26 cellular contexts compared by ENCODE assay signal in genomic region chr9:37243588-37244345, GRCh38.
A peak's percentile ranks its signal among the peaks of the same experiment; 100 is the strongest.
DNase-seq lines count a peak whose midpoint lies in the region; ATAC-seq, FAIRE-seq and TF ChIP-seq lines count a peak whose summit lies in the region.
"Had no signal": no experiment of that assay in that cellular context is flagged by ENCODE, and none has a peak within 500 bp of the region (broad histone marks: within the 10 kb centered on the region; RNA-seq: fewer than 3 reads in every experiment).

No MANE protein-coding gene starts in this region.

- H3K36me3 ChIP-seq in A673 (ENCODE audit: insufficient read depth, low read length, poor library complexity, severe bottlenecking) (no peaks in the 10 kb centered on the region), kidney (ENCODE audit: control insufficient read depth in 1 of 2, insufficient read depth in 2 of 2, low read length in 2 of 2) (no peaks in the 10 kb centered on the region), tibial nerve (no peaks in the 10 kb centered on the region)
- H3K36me3 ChIP-seq: cardiac muscle cell, sigmoid colon had no signal

- H3K4me3 ChIP-seq in A673 (ENCODE audit: low read depth, low read length, poor library complexity, severe bottlenecking) = no peak overlapping the region
- H3K4me3 ChIP-seq in kidney (ENCODE audit: low read length in 2 of 2) = peak overlapping the region; percentile 3 to 32
- H3K4me3 ChIP-seq in tibial nerve = no peak overlapping the region
- H3K4me3 ChIP-seq: cardiac muscle cell, GM23248, sigmoid colon had no signal

- TF ChIP-seq POLR2A in GM12892 (IDR thresholded peaks at IDR 0.05; ENCODE audit: low read depth, low read length) = no peak
- TF ChIP-seq POLR2A in tibial nerve (IDR thresholded peaks at IDR 0.05) = no peak

- DNase-seq in A673 (ENCODE audit: low spot score) (no peak), GM12892 (ENCODE audit: insufficient read length) (no peak), WTC11 (ENCODE audit: low spot score) (no peak), kidney (no peak), NCI-H1436 (lab: John Stamatoyannopoulos, UW) (no peak), tibial nerve (ENCODE audit: low spot score in 2 of 2) (no peak), HEK293T (ENCODE audit: extremely low spot score) (no peak)
- DNase-seq in stimulated activated naive CD4-positive, alpha-beta T cell treated with Interleukin-2 at 50 U/mL for 16 hours (lab: John Stamatoyannopoulos, UW) = no peak
- DNase-seq: activated CD4-positive, alpha-beta T cell treated with anti-CD3 and anti-CD28 coated beads for 4 hours; activated naive CD4-positive, alpha-beta T cell treated with anti-CD3 and anti-CD28 coated beads, Interleukin-2, amount 10 ng/mL, durations not matched to agents 7 days and 5 days; activated T-cell treated with anti-CD3 and anti-CD28 coated beads, Interleukin-2, amount 50 U/mL, for 4 hours; amygdala; cortex of kidney; GM23248; Kasumi-1; NCI-H187 treated with DMSO at 0.1 percent for 48 hours; NCI-H526 treated with DMSO at 0.1 percent for 48 hours; sigmoid colon; T-helper 1 cell had no signal

- H3K27ac ChIP-seq in A673 (ENCODE audit: low read depth, low read length, poor library complexity, severe bottlenecking) (peak overlapping the region; percentile 11), kidney (ENCODE audit: low read depth in 2 of 2, low read length in 2 of 2) (no peak overlapping the region), tibial nerve (no peak overlapping the region)
- H3K27ac ChIP-seq: cardiac muscle cell, GM23248, sigmoid colon had no signal

- H3K4me1 ChIP-seq in A673 (ENCODE audit: insufficient read depth, low read length, poor library complexity, severe bottlenecking) = peaks cover 49% of the 10 kb centered on the region
- H3K4me1 ChIP-seq in kidney (ENCODE audit: control insufficient read depth in 1 of 2, insufficient read depth in 1 of 2, low read depth in 1 of 2, low read length in 2 of 2) = no peaks in the 10 kb centered on the region
- H3K4me1 ChIP-seq in tibial nerve = no peaks in the 10 kb centered on the region

- H3K9me3 Mint-ChIP-seq in WTC11 = no peaks in the 10 kb centered on the region
- H3K9me3 Mint-ChIP-seq: activated naive CD4-positive, alpha-beta T cell treated with anti-CD3 and anti-CD28 coated beads, Interleukin-2, amount 10 ng/mL, durations not matched to agents 7 days and 5 days; activated T-cell treated with anti-CD3 and anti-CD28 coated beads, Interleukin-2, amount 50 U/mL, for 4 hours; CD14-positive monocyte; type B pancreatic cell had no signal

- no peak for TF ChIP-seq EP300 in tibial nerve (IDR thresholded peaks at IDR 0.05)

- BruUV-seq in A673 (replicated peaks; lab: Mats Ljungman, UMichigan) = no TSS peak

- H3K9me3 ChIP-seq in A673 (ENCODE audit: low read depth, low read length, poor library complexity, severe bottlenecking) (no peaks in the 10 kb centered on the region), kidney (ENCODE audit: control insufficient read depth in 1 of 2, low read length in 2 of 2) (no peaks in the 10 kb centered on the region), tibial nerve (no peaks in the 10 kb centered on the region)
- H3K9me3 ChIP-seq: sigmoid colon had no signal

- H3K4me1 Mint-ChIP-seq in WTC11 = peaks cover 61% of the 10 kb centered on the region
- H3K4me1 Mint-ChIP-seq: activated naive CD4-positive, alpha-beta T cell treated with anti-CD3 and anti-CD28 coated beads, Interleukin-2, amount 10 ng/mL, durations not matched to agents 7 days and 5 days; CD14-positive monocyte had no signal

- H3K36me3 Mint-ChIP-seq in WTC11 = no peaks in the 10 kb centered on the region; the same call in 1 of the 2 replicates

- H3K27me3 Mint-ChIP-seq in WTC11 (ENCODE audit: low read depth) = no peaks in the 10 kb centered on the region
- H3K27me3 Mint-ChIP-seq: activated naive CD4-positive, alpha-beta T cell treated with anti-CD3 and anti-CD28 coated beads, Interleukin-2, amount 10 ng/mL, durations not matched to agents 7 days and 5 days; type B pancreatic cell had no signal

- H3K9ac ChIP-seq in kidney (ENCODE audit: low read length in 2 of 2) = no peak overlapping the region
- H3K9ac ChIP-seq: GM23248 had no signal

- peak overlapping the region; percentile 37; the same call in 1 of the 2 replicates for H3K4me3 Mint-ChIP-seq in WTC11
- H3K4me3 Mint-ChIP-seq: activated naive CD4-positive, alpha-beta T cell treated with anti-CD3 and anti-CD28 coated beads, Interleukin-2, amount 10 ng/mL, durations not matched to agents 7 days and 5 days; activated T-cell treated with anti-CD3 and anti-CD28 coated beads, Interleukin-2, amount 50 U/mL, for 4 hours; CD14-positive monocyte; type B pancreatic cell had no signal

- CTCF ChIA-PET in A673 (lab: Charles Lee) = no interaction called here
- CTCF ChIA-PET in WTC11 (lab: Charles Lee) = no interaction called here
- CTCF ChIA-PET in HEK293T (lab: Yijun Ruan, JAX) = no interaction called here

- TF ChIP-seq CTCF in A673 (conservative IDR thresholded peaks at IDR 0.05; ENCODE audit: low read depth, low read length) = no peak
- TF ChIP-seq CTCF in WTC11 (IDR thresholded peaks at IDR 0.05) = no peak
- no peak for TF ChIP-seq CTCF in kidney (IDR thresholded peaks at IDR 0.05; ENCODE audit: borderline replicate concordance, extremely low read depth, insufficient read depth)
- no peak for TF ChIP-seq CTCF in tibial nerve (IDR thresholded peaks at IDR 0.05)

- ATAC-seq in WTC11 = peak; percentile 57; the same call in 1 of the 2 replicates
- ATAC-seq: activated T-cell treated with anti-CD3 and anti-CD28 coated beads, Interleukin-2, amount 50 U/mL, for 4 hours had no signal

- POLR2A ChIA-PET in A673 (lab: Charles Lee; ENCODE audit: low non-redundant PET) (no interaction called here), WTC11 (lab: Charles Lee) (no interaction called here), HEK293T (lab: Yijun Ruan, JAX) (no interaction called here)

- no peaks in the 10 kb centered on the region for H3K27me3 ChIP-seq in A673 (replicated peaks; ENCODE audit: insufficient read depth, low read depth, low read length, poor library complexity)
- no peaks in the 10 kb centered on the region for H3K27me3 ChIP-seq in tibial nerve
- H3K27me3 ChIP-seq: cardiac muscle cell, sigmoid colon had no signal

- intact Hi-C loops in A673 (cut with micrococcal nuclease; ENCODE audit: unreplicated experiment) (no loop called here), kidney (cut with DNase I) (no loop called here)

- WGBS in tibial nerve, 2 donors = 75 to 76% methylated on average over 5 of the region's 5 CpGs

- FAIRE-seq in GM12892 (lab: Jason Lieb, UNC) (peak; percentile 21), kidney (lab: Jason Lieb, UNC) (no peak)
- FAIRE-seq: endometrium, HTR-8/SVneo, RCC 7860 had no signal

- peak overlapping the region; percentile 88 for H3K27ac Mint-ChIP-seq in WTC11
- H3K27ac Mint-ChIP-seq: activated naive CD4-positive, alpha-beta T cell treated with anti-CD3 and anti-CD28 coated beads, Interleukin-2, amount 10 ng/mL, durations not matched to agents 7 days and 5 days; CD14-positive monocyte; progenitor cell of endocrine pancreas; type B pancreatic cell had no signal

TF ChIP-seq in WTC11, 78 proteins besides CTCF, POLR2A, EP300 and RAD21 (continues in another document):
- TF ChIP-seq USF1 (CRISPR knock-in tag; IDR thresholded peaks at IDR 0.05) (no peak), ATF2 (CRISPR knock-in tag; IDR thresholded peaks at IDR 0.05; ENCODE audit: borderline replicate concordance, low read depth) (no peak), NFE2L1 (CRISPR knock-in tag; IDR thresholded peaks at IDR 0.05) (no peak), ZNF317 (CRISPR knock-in tag; IDR thresholded peaks at IDR 0.05; ENCODE audit: borderline replicate concordance, low read depth) (no peak), CREB1 (CRISPR knock-in tag; IDR thresholded peaks at IDR 0.05) (no peak)

TF ChIP-seq in HEK293T, 16 proteins besides CTCF, POLR2A, EP300 and RAD21:
- no peak for TF ChIP-seq TARDBP (IDR thresholded peaks at IDR 0.05)
- no peak for TF ChIP-seq LEF1 (IDR thresholded peaks at IDR 0.05; ENCODE audit: borderline replicate concordance)
- TF ChIP-seq FOXA1 (IDR thresholded peaks at IDR 0.05) = no peak
- no peak for TF ChIP-seq CTBP1 (IDR thresholded peaks at IDR 0.05; ENCODE audit: borderline replicate concordance)
- no peak for TF ChIP-seq FOXK2 (IDR thresholded peaks at IDR 0.05)
- no peak for TF ChIP-seq BHLHE40 (IDR thresholded peaks at IDR 0.05; ENCODE audit: borderline replicate concordance)
- no peak for TF ChIP-seq NFRKB (IDR thresholded peaks at IDR 0.05)

Comparison
In these comparisons a context has a peak if more than half of its experiments do, and no peak if none do; other contexts are left out.
1. H3K4me3 ChIP-seq: peak in kidney (2 of 2); none in A673 (single experiment) and tibial nerve (0 of 4).